Comparison of ENCODE assay signal across 30 cellular contexts in genomic region chr2:52387937-52388590, GRCh38.
"Had no signal": no experiment of that assay in that cellular context is flagged by ENCODE, and none has a peak within 500 bp of the region (broad histone marks: within the 10 kb centered on the region; RNA-seq: fewer than 3 reads in every experiment).

No MANE protein-coding gene starts in this region.

- H3K36me3 ChIP-seq: gastrocnemius medialis, heart left ventricle, left ventricle myocardium inferior, lower lobe of right lung, neutrophil, pancreas, right atrium auricular region, suprapubic skin, transverse colon, vagina had no signal

- H3K27me3 ChIP-seq: dorsolateral prefrontal cortex, gastrocnemius medialis, heart left ventricle, hepatocyte, neutrophil, pancreas, right atrium auricular region, suprapubic skin, transverse colon, vagina had no signal

- H3K27ac Mint-ChIP-seq: naive B cell; natural killer cell treated with Interleukin-12 subunit alpha and Interleukin-12 subunit beta and Interleukin-15 and Interleukin-18, amount 100 ng/mL, for 72 hours; stimulated activated naive CD8-positive, alpha-beta T cell treated with anti-CD3 and anti-CD28 coated beads, Interleukin-15, amount 100 ng/mL, for 72 hours had no signal

- H3K36me3 Mint-ChIP-seq: naive B cell; natural killer cell treated with Interleukin-12 subunit alpha and Interleukin-12 subunit beta and Interleukin-15 and Interleukin-18, amount 100 ng/mL, for 72 hours had no signal

- H3K4me3 ChIP-seq: dorsolateral prefrontal cortex, gastrocnemius medialis, heart left ventricle, hepatocyte, left ventricle myocardium inferior, lower lobe of right lung, mucosa of descending colon, pancreas, right atrium auricular region, smooth muscle cell, suprapubic skin, transverse colon, vagina had no signal

- H3K9me3 Mint-ChIP-seq: neural crest cell had no signal

- H2AFZ ChIP-seq: hepatocyte had no signal

- H3K79me2 ChIP-seq: hepatocyte had no signal

- H3K4me2 ChIP-seq: hepatocyte, smooth muscle cell had no signal

- ATAC-seq: esophagus mucosa; gastrocnemius medialis; heart left ventricle; left colon; lower lobe of right lung; mucosa of descending colon; natural killer cell treated with Interleukin-12 subunit alpha and Interleukin-12 subunit beta and Interleukin-15 and Interleukin-18, amount 100 ng/mL, for 72 hours; pancreas; sciatic nerve; stimulated activated naive CD8-positive, alpha-beta T cell treated with anti-CD3 and anti-CD28 coated beads, Interleukin-15, amount 100 ng/mL, for 72 hours had no signal

- H3K4me3 Mint-ChIP-seq: naive B cell; natural killer cell treated with Interleukin-12 subunit alpha and Interleukin-12 subunit beta and Interleukin-15 and Interleukin-18, amount 100 ng/mL, for 72 hours; neural crest cell; stimulated activated naive CD8-positive, alpha-beta T cell treated with anti-CD3 and anti-CD28 coated beads, Interleukin-15, amount 100 ng/mL, for 72 hours had no signal

- DNase-seq: dorsolateral prefrontal cortex; effector CD4-positive, alpha-beta T cell; foreskin fibroblast; gastrocnemius medialis; heart left ventricle; kidney glomerular epithelial cell; left colon; left ventricle myocardium inferior; lower lobe of right lung; mucosa of descending colon; naive B cell; pancreas; stimulated activated CD4-positive, alpha-beta T cell treated with anti-CD3 and anti-CD28 coated beads, Interleukin-12 subunit alpha, Interleukin-12 subunit beta, amount 100 ng/mL, for 4 hours; stimulated activated CD4-positive, alpha-beta T cell treated with anti-CD3 and anti-CD28 coated beads, Interleukin-1b, Interleukin-23, amount 100 ng/mL, for 48 hours; stimulated activated CD4-positive, alpha-beta T cell treated with anti-CD3 and anti-CD28 coated beads, Interleukin-4, amount 100 ng/mL, for 1 hour; stimulated activated CD8-positive, alpha-beta memory T cell treated with anti-CD3 and anti-CD28 coated beads, Interleukin-4, amount 100 ng/mL, for 48 hours; stimulated activated naive CD4-positive, alpha-beta T cell; stimulated activated naive CD8-positive, alpha-beta T cell treated with anti-CD3 and anti-CD28 coated beads, Interleukin-15, amount 100 ng/mL, for 72 hours; transverse colon had no signal

- H3K9me3 ChIP-seq: gastrocnemius medialis, heart left ventricle, left ventricle myocardium inferior, lower lobe of right lung, mucosa of descending colon, neutrophil, pancreas, right atrium auricular region, suprapubic skin, transverse colon, vagina had no signal

- H3K4me1 ChIP-seq: gastrocnemius medialis, heart left ventricle, left ventricle myocardium inferior, lower lobe of right lung, pancreas, right atrium auricular region, suprapubic skin, transverse colon, vagina had no signal

- H3K27ac ChIP-seq: epithelial cell of prostate, gastrocnemius medialis, heart left ventricle, hepatocyte, left ventricle myocardium inferior, lower lobe of right lung, neutrophil, pancreas, right atrium auricular region, suprapubic skin, transverse colon, vagina had no signal

- H3K4me1 Mint-ChIP-seq: naive B cell; neural crest cell; stimulated activated naive CD8-positive, alpha-beta T cell treated with anti-CD3 and anti-CD28 coated beads, Interleukin-15, amount 100 ng/mL, for 72 hours had no signal

- H3K27me3 Mint-ChIP-seq: naive B cell; natural killer cell treated with Interleukin-12 subunit alpha and Interleukin-12 subunit beta and Interleukin-15 and Interleukin-18, amount 100 ng/mL, for 72 hours; stimulated activated naive CD8-positive, alpha-beta T cell treated with anti-CD3 and anti-CD28 coated beads, Interleukin-15, amount 100 ng/mL, for 72 hours had no signal
